In genomic region chr17:28553000-28553505, GRCh38 we compare ENCODE assay signal across 9 cellular contexts. TPM values are rescaled to one million over a fixed set of nuclear protein-coding genes. Genes with fewer than 3 reads are reported as not detected.
A peak's percentile ranks its signal among the peaks of the same experiment; 100 is the strongest.
DNase-seq lines count a peak whose midpoint lies in the region; ATAC-seq lines count a peak whose summit lies in the region.
"Had no signal": no experiment of that assay in that cellular context is flagged by ENCODE, and none has a peak within 500 bp of the region (broad histone marks: within the 10 kb centered on the region; RNA-seq: fewer than 3 reads in every experiment).

No MANE protein-coding gene starts in this region.

- DNase-seq in CD8-positive, alpha-beta memory T cell: no peak
- DNase-seq in NCI-H2171 treated with DMSO at 0.1 percent for 48 hours (lab: John Stamatoyannopoulos, UW) (peak; percentile 91), NCI-H2196 treated with DMSO at 0.1 percent for 48 hours (lab: John Stamatoyannopoulos, UW; ENCODE audit: unreplicated experiment) (no peak)

- H3K4me3 Mint-ChIP-seq in CD8-positive, alpha-beta memory T cell: peak overlapping the region; percentile 84 to 93 (median 89)

- no peaks in the 10 kb centered on the region for H3K9me3 Mint-ChIP-seq in CD8-positive, alpha-beta memory T cell

- no peaks in the 10 kb centered on the region for H3K27me3 Mint-ChIP-seq in CD8-positive, alpha-beta memory T cell

- no peak overlapping the region for H3K27ac ChIP-seq in CD8-positive, alpha-beta memory T cell (ENCODE audit: low read depth, low read length)
- no peak overlapping the region for H3K27ac ChIP-seq in duodenal mucosa (ENCODE audit: low read depth, low read length)

- H3K27ac Mint-ChIP-seq in CD8-positive, alpha-beta memory T cell: peak overlapping the region; percentile 53 to 95 (median 87)

- H3K4me3 ChIP-seq in CD8-positive, alpha-beta memory T cell (ENCODE audit: low read length): no peak overlapping the region
- H3K4me3 ChIP-seq in duodenal mucosa (ENCODE audit: low read depth in 1 of 2, low read length in 2 of 2) (peak overlapping the region; percentile 48 to 50), neuron (ENCODE audit: low read length) (peak overlapping the region; percentile 82)

- H3K36me3 ChIP-seq in CD8-positive, alpha-beta memory T cell (ENCODE audit: insufficient read depth, low read length): peaks cover 39% of the 10 kb centered on the region
- H3K36me3 ChIP-seq in duodenal mucosa (ENCODE audit: control insufficient read depth in 1 of 2, insufficient read depth in 2 of 2, low read length in 2 of 2) (peaks cover 34 to 51% of the 10 kb centered on the region in 2 donors), neuron (ENCODE audit: insufficient read depth, low read length) (peaks cover 36% of the 10 kb centered on the region)

- peaks cover 39% of the 10 kb centered on the region for H3K4me1 ChIP-seq in CD8-positive, alpha-beta memory T cell (ENCODE audit: insufficient read depth, low read length)
- H3K4me1 ChIP-seq in duodenal mucosa (ENCODE audit: control insufficient read depth in 1 of 2, insufficient read depth in 2 of 2, low read length in 2 of 2): peaks cover 25 to 27% of the 10 kb centered on the region in 2 donors
- H3K4me1 ChIP-seq in neuron (ENCODE audit: insufficient read depth, low read length): peaks cover 12% of the 10 kb centered on the region

- peak overlapping the region; percentile 64 for H2AFZ ChIP-seq in neuron (ENCODE audit: low read depth, low read length)

- no peaks in the 10 kb centered on the region for H3K27me3 ChIP-seq in CD8-positive, alpha-beta memory T cell (ENCODE audit: insufficient read depth, low read length, poor library complexity, severe bottlenecking)
- H3K27me3 ChIP-seq in duodenal mucosa (ENCODE audit: control insufficient read depth in 1 of 2, insufficient read depth in 2 of 2, low read length in 2 of 2) (no peaks in the 10 kb centered on the region), neuron (ENCODE audit: insufficient read depth, low read length) (no peaks in the 10 kb centered on the region)
- H3K27me3 ChIP-seq: transverse colon had no signal

- H3K4me1 Mint-ChIP-seq in CD8-positive, alpha-beta memory T cell: peaks cover 46 to 48% (median 46%) of the 10 kb centered on the region in 3 donors

- H3K9me3 ChIP-seq in CD8-positive, alpha-beta memory T cell (ENCODE audit: low read length): no peaks in the 10 kb centered on the region
- H3K9me3 ChIP-seq in duodenal mucosa (ENCODE audit: control insufficient read depth in 1 of 2, low read length in 2 of 2) (no peaks in the 10 kb centered on the region), neuron (ENCODE audit: low read length) (no peaks in the 10 kb centered on the region)
- H3K9me3 ChIP-seq: transverse colon had no signal

- no peak for ATAC-seq in HG03139 (IDR thresholded peaks at IDR 0.05; ENCODE audit: unreplicated experiment)
- ATAC-seq in GM21619 (IDR thresholded peaks at IDR 0.05; ENCODE audit: unreplicated experiment): no peak
- ATAC-seq in HG03097 (IDR thresholded peaks at IDR 0.05; ENCODE audit: low FRiP score, unreplicated experiment): no peak

- peaks cover 7 to 54% (median 30%) of the 10 kb centered on the region in 3 donors for H3K36me3 Mint-ChIP-seq in CD8-positive, alpha-beta memory T cell

- no peak overlapping the region for H3K9ac ChIP-seq in duodenal mucosa (ENCODE audit: low read depth in 1 of 2, low read length in 2 of 2)

- CTCF ChIA-PET in CD8-positive, alpha-beta memory T cell (lab: Charles Lee): interaction anchor here (3.4 kb wide), 1 partner anchor 18 kb away, joined by 13 read pairs; the partner anchor contains the start of gene PIGS

- POLR2A ChIA-PET in CD8-positive, alpha-beta memory T cell (lab: Charles Lee): interaction anchor here (0.6 kb wide), 1 partner anchor 47 kb away, joined by 4 read pairs; no protein-coding TSS in a partner anchor

RNA-seq across cellular contexts. Expression of gene UNC119, which starts 0.6 kb away (rescaled TPM):
- 10 to 100 TPM; 28.9 to 29.1 TPM for total RNA-seq in CD8-positive, alpha-beta memory T cell
- polyA plus RNA-seq in CD8-positive, alpha-beta memory T cell: 21.9 TPM

RNA-seq across cellular contexts. Expression of gene PIGS, which starts 18.3 kb away (rescaled TPM):
- total RNA-seq in CD8-positive, alpha-beta memory T cell: 10 to 100 TPM; 48.7 to 50.0 TPM
- polyA plus RNA-seq in CD8-positive, alpha-beta memory T cell: 61.0 TPM

RNA-seq across cellular contexts. Expression of gene ALDOC, which starts 23.6 kb away (rescaled TPM):
- total RNA-seq in CD8-positive, alpha-beta memory T cell: 10 to 100 TPM; 12.8 to 13.6 TPM
- 58.2 TPM for polyA plus RNA-seq in CD8-positive, alpha-beta memory T cell

RNA-seq across cellular contexts. Expression of gene SPAG5, which starts 45.8 kb away (rescaled TPM):
- 10 to 100 TPM; 77.8 to 79.7 TPM for total RNA-seq in CD8-positive, alpha-beta memory T cell
- polyA plus RNA-seq in CD8-positive, alpha-beta memory T cell: 3.5 TPM

RNA-seq across cellular contexts. Expression of gene FOXN1, which starts 46.9 kb away (rescaled TPM):
- not detected for total RNA-seq in CD8-positive, alpha-beta memory T cell
- polyA plus RNA-seq in CD8-positive, alpha-beta memory T cell: not detected
